In genomic region chr1:49544615-49545014, GRCh38 we compare ENCODE assay signal across 25 cellular contexts.
"Had no signal": no experiment of that assay in that cellular context is flagged by ENCODE, and none has a peak within 500 bp of the region (broad histone marks: within the 10 kb centered on the region; RNA-seq: fewer than 3 reads in every experiment).

No MANE protein-coding gene starts in this region.

- H3K4me3 Mint-ChIP-seq: dendritic cell treated with granulocyte-macrophage colony-stimulating factor and Interleukin-4, amounts not matched to agents 40 ng/mL and 50 ng/mL, for 4 days; effector memory CD8-positive, alpha-beta T cell; endodermal cell had no signal

- ATAC-seq: effector memory CD8-positive, alpha-beta T cell; esophagus mucosa; foreskin keratinocyte; gastrocnemius medialis; gastroesophageal sphincter; heart left ventricle; heart right ventricle had no signal

- H3K4me3 ChIP-seq: colonic mucosa, coronary artery, dorsolateral prefrontal cortex, esophagus muscularis mucosa, esophagus squamous epithelium, gastrocnemius medialis, gastroesophageal sphincter, heart left ventricle, heart right ventricle had no signal

- H3K9me3 ChIP-seq: colonic mucosa, gastrocnemius medialis had no signal

- H3K4me1 Mint-ChIP-seq: endodermal cell had no signal

- H3K36me3 ChIP-seq: colonic mucosa, esophagus muscularis mucosa, esophagus squamous epithelium, gastrocnemius medialis, gastroesophageal sphincter, heart left ventricle, heart right ventricle had no signal

- H3K27ac Mint-ChIP-seq: dendritic cell treated with granulocyte-macrophage colony-stimulating factor and Interleukin-4, amounts not matched to agents 40 ng/mL and 50 ng/mL, for 4 days; effector memory CD8-positive, alpha-beta T cell; endodermal cell had no signal

- H3K27me3 ChIP-seq: colonic mucosa, dorsolateral prefrontal cortex, esophagus muscularis mucosa, esophagus squamous epithelium, foreskin keratinocyte, gastrocnemius medialis, heart left ventricle, heart right ventricle had no signal

- H3K4me1 ChIP-seq: colonic mucosa, esophagus muscularis mucosa, esophagus squamous epithelium, foreskin keratinocyte, gastrocnemius medialis, gastroesophageal sphincter, heart left ventricle, heart right ventricle had no signal

- H3K27me3 Mint-ChIP-seq: dendritic cell treated with granulocyte-macrophage colony-stimulating factor and Interleukin-4, amounts not matched to agents 40 ng/mL and 50 ng/mL, for 4 days; effector memory CD8-positive, alpha-beta T cell had no signal

- H3K27ac ChIP-seq: colonic mucosa, coronary artery, dorsolateral prefrontal cortex, epithelial cell of prostate, esophagus muscularis mucosa, esophagus squamous epithelium, foreskin keratinocyte, gastrocnemius medialis, gastroesophageal sphincter, heart left ventricle, heart right ventricle had no signal

- DNase-seq: colonic mucosa; cortex of kidney; dermis blood vessel endothelial cell; dorsolateral prefrontal cortex; effector CD4-positive, alpha-beta T cell; effector CD8-positive, alpha-beta T cell; effector memory CD4-positive, alpha-beta T cell; effector memory CD8-positive, alpha-beta T cell; endodermal cell; erythroblast; esophagus squamous epithelium; foreskin fibroblast; foreskin keratinocyte; foreskin melanocyte; gastrocnemius medialis; glutamatergic neuron; head of caudate nucleus; heart left ventricle; heart right ventricle had no signal
